Comparison of ENCODE assay signal across 14 cellular contexts in the genomic region with DNA sequence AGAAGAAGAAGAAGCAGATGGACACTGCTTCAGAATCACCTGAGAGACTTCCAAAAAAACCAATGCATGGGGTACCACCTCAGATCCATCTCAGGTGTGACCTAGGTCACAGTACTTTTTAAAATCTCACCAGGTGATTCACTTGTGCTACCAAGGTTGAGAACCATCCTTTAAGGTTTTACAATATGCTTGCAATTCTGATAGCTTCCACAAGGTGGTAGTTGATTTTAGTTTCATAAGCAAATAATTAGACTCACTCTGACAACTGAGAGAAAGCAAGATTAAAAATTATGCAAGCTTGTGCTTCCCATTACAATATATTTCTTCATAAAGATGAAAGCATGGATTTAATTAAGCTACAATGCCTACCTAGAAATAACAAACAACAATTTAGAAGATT.
DNase-seq lines count a peak whose midpoint lies in the region; ATAC-seq, FAIRE-seq and TF ChIP-seq lines count a peak whose summit lies in the region.
"Had no signal": no experiment of that assay in that cellular context is flagged by ENCODE, and none has a peak within 500 bp of the region (broad histone marks: within the 10 kb centered on the region; RNA-seq: fewer than 3 reads in every experiment).

No MANE protein-coding gene starts in this region.

- peak; percentile 51 for FAIRE-seq in TTC549 (lab: Jason Lieb, UNC)

- no peak for ATAC-seq in HG02852 (IDR thresholded peaks at IDR 0.05; ENCODE audit: unreplicated experiment)
- ATAC-seq in HG02870 (IDR thresholded peaks at IDR 0.05; ENCODE audit: unreplicated experiment), result no peak
- ATAC-seq: left colon had no signal

- DNase-seq in AG09309 (ENCODE audit: low read depth) (no peak), HS-27A (ENCODE audit: low read depth) (peak; percentile 29), iPS-NIHi7 (ENCODE audit: extremely low spot score) (peak; percentile 23), NCI-H510A (lab: John Stamatoyannopoulos, UW) (no peak), LoVo (ENCODE audit: low spot score) (no peak)
- DNase-seq: activated T-cell treated with anti-CD3 and anti-CD28 coated beads, Interleukin-2, amount 50 U/mL, for 24 hours; CD8-positive, alpha-beta memory T cell; dorsolateral prefrontal cortex; left colon; NCI-H1105; stomach had no signal

- peak; percentile 25 for TF ChIP-seq CTCF in AG09309 (IDR thresholded peaks at IDR 0.05; ENCODE audit: control insufficient read depth, insufficient read depth, low read depth, low read length, missing control alignments)

- no peak overlapping the region for H3K4me3 ChIP-seq in AG09309 (ENCODE audit: control insufficient read depth, low read depth, low read length)
- H3K4me3 ChIP-seq: dorsolateral prefrontal cortex, stomach had no signal

Comparison
In these comparisons a context has a peak if more than half of its experiments do, and no peak if none do; other contexts are left out.
1. DNase-seq: peak in HS-27A (single experiment) and iPS-NIHi7 (single experiment); none in AG09309 (single experiment), NCI-H510A (single experiment) and LoVo (single experiment).